8 cellular contexts compared by ENCODE assay signal in the genomic region with DNA sequence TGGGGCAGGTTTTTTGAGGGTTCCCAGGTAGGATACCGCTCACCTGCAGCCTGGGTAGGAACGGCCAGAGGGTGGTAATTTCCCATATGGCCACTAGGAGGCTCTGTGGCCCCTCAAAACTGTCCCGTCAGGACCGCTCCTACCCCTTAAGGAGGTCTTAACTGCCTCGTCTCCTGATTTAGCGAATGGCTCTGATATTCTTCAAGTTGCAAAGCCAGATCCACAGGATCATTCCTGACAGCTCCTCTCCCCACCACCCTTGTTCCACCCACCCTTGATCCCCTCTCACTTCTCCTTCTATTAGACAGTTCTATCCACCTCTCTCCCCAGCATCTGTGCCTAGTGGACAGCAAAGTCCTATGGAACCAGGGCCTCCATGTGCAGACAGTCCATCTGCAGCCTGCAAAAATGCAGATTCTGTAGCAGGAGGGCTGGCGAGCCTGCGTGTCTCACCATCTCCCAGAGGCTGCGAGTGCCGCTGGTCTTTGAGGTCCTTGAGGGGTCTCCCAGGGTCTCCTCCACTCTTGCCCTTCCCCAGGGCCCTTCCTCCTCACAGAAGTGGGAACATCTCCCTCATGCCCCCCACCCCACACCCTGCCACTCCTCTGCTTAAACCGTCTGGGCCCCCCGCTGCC. TPM values are rescaled to one million over a fixed set of nuclear protein-coding genes. Genes with fewer than 3 reads are reported as not detected.
A peak's percentile ranks its signal among the peaks of the same experiment; 100 is the strongest.
DNase-seq lines count a peak whose midpoint lies in the region; ATAC-seq and TF ChIP-seq lines count a peak whose summit lies in the region.

No MANE protein-coding gene starts in this region.

- no peak overlapping the region for H3K4me3 Mint-ChIP-seq in nephron progenitor cell

- ATAC-seq in HG03045 (IDR thresholded peaks at IDR 0.05; ENCODE audit: unreplicated experiment) (peak; percentile 59), thoracic aorta (ENCODE audit: insufficient number of reproducible peaks, low FRiP score, low read depth) (peak; percentile 40)

- peak; percentile 92 for TF ChIP-seq CTCF in fibroblast of the aortic adventitia (IDR thresholded peaks at IDR 0.05; ENCODE audit: insufficient read depth, low read length)
- TF ChIP-seq CTCF in nephron progenitor cell (IDR thresholded peaks at IDR 0.05), result peak; percentile 92
- peak; percentile 95 for TF ChIP-seq CTCF in thoracic aorta (IDR thresholded peaks at IDR 0.05)

- H3K36me3 ChIP-seq in NT2/D1 (ENCODE audit: insufficient read depth, insufficient read length, low read length) (peaks cover 88% of the 10 kb centered on the region), thoracic aorta (peaks cover 52% of the 10 kb centered on the region)

- H3K4me1 ChIP-seq in NT2/D1 (ENCODE audit: insufficient read depth, insufficient read length) (peaks cover 10% of the 10 kb centered on the region), thoracic aorta (ENCODE audit: control insufficient read depth in 1 of 2, low read depth in 2 of 2) (peaks cover 3 to 42% of the 10 kb centered on the region in 2 donors)

- H3K36me3 Mint-ChIP-seq in nephron progenitor cell (ENCODE audit: low read depth), result peaks cover 11% of the 10 kb centered on the region

- no peak overlapping the region for H3K27ac ChIP-seq in thoracic aorta

- peak overlapping the region; percentile 22 for H3K9ac ChIP-seq in NT2/D1 (ENCODE audit: insufficient read length, low read depth)

- H3K27ac Mint-ChIP-seq in nephron progenitor cell, result no peak overlapping the region

- H3K27me3 Mint-ChIP-seq in nephron progenitor cell (ENCODE audit: low read depth, poor library complexity), result peaks cover 2% of the 10 kb centered on the region

- DNase-seq in NCI-H2029 treated with DMSO at 0.1 percent for 48 hours (lab: John Stamatoyannopoulos, UW) (peak; percentile 13), NCI-H2029 (lab: John Stamatoyannopoulos, UW) (no peak), NT2/D1 (ENCODE audit: low read depth, low spot score) (peak; percentile 51), fibroblast of the aortic adventitia (ENCODE audit: low read depth) (peak; percentile 68), nephron progenitor cell (peak; percentile 66), thoracic aorta (ENCODE audit: low spot score) (no peak)
- peak; percentile 67 to 75 for DNase-seq in activated T-cell treated with anti-CD3 and anti-CD28 coated beads, Interleukin-2, amount 50 U/mL, for 48 hours

- H3K9me3 ChIP-seq in NT2/D1 (ENCODE audit: insufficient read depth, low read length), result no peaks in the 10 kb centered on the region
- no peaks in the 10 kb centered on the region for H3K9me3 ChIP-seq in thoracic aorta

- H3K4me1 Mint-ChIP-seq in nephron progenitor cell, result peaks cover 45% of the 10 kb centered on the region

- H3K9me3 Mint-ChIP-seq in nephron progenitor cell, result no peaks in the 10 kb centered on the region

- H3K4me3 ChIP-seq in NT2/D1 (ENCODE audit: insufficient read length, low read depth) (no peak overlapping the region), fibroblast of the aortic adventitia (ENCODE audit: low read depth, low read length) (no peak overlapping the region), thoracic aorta (no peak overlapping the region)

- no peaks in the 10 kb centered on the region for H3K27me3 ChIP-seq in NT2/D1 (ENCODE audit: insufficient read depth, insufficient read length)
- H3K27me3 ChIP-seq in thoracic aorta (replicated peaks; ENCODE audit: insufficient read depth), result no peaks in the 10 kb centered on the region

RNA-seq across cellular contexts. Expression of a gene that starts 34.3 kb away (rescaled TPM):
- total RNA-seq in fibroblast of the aortic adventitia (ENCODE audit: low replicate concordance), result not detected in 2 replicates
- 1 to 10 TPM; 4.1 to 6.1 TPM for total RNA-seq in thoracic aorta

RNA-seq across cellular contexts. Expression of a gene that starts 55.3 kb away (rescaled TPM):
- total RNA-seq in fibroblast of the aortic adventitia (ENCODE audit: low replicate concordance), result 1.4 and 1.6 TPM in 2 replicates
- total RNA-seq in thoracic aorta, result 100 to 1,000 TPM in 1 of 2 donors, 10 to 100 TPM in 1; 68.4 to 104 TPM

Comparison
In these comparisons a context has a peak if more than half of its experiments do, and no peak if none do; other contexts are left out.
1. DNase-seq: peak in NCI-H2029 treated with DMSO at 0.1 percent for 48 hours (single experiment), NT2/D1 (single experiment), activated T-cell treated with anti-CD3 and anti-CD28 coated beads, Interleukin-2, amount 50 U/mL, for 48 hours (2 of 2), fibroblast of the aortic adventitia (single experiment) and nephron progenitor cell (single experiment); none in NCI-H2029 (single experiment) and thoracic aorta (single experiment).
2. RNA of a gene that starts 55.3 kb away (total RNA-seq): 68.4 to 104 TPM in thoracic aorta; 1.4 to 1.6 TPM in fibroblast of the aortic adventitia; every median in the first group is over 10 times any median in the second.
3. Peak in every context shown above with its lines, with median percentiles within 50 percentile points of each other: CTCF ChIP-seq.